In the genomic region with DNA sequence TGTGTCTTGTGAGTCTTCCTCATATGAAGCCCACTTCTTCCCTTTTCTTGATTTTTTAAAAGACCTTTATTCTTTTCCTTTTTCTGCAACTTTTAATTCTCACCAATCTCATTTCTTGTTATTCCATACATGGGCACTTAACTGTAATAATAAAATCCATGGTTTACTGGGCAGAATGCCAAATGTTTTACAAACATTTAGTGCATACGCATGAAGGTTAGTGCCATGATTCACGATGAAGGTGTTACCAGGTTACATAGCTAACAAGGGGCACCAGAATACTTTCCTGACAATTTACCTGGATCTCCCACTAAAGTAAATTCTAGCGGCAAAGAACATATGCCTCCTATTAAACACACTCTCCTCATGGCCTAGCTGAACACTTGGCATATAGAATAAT, we compare ENCODE assay signal across 17 cellular contexts.
"Had no signal": no experiment of that assay in that cellular context is flagged by ENCODE, and none has a peak within 500 bp of the region (broad histone marks: within the 10 kb centered on the region; RNA-seq: fewer than 3 reads in every experiment).

No MANE protein-coding gene starts in this region.

- H3K27ac ChIP-seq: esophagus muscularis mucosa, hepatocyte, right lobe of liver, spleen, stomach, testis, upper lobe of left lung had no signal

- H3K4me1 ChIP-seq: testis, upper lobe of left lung had no signal

- FAIRE-seq: keratinocyte had no signal

- DNase-seq: activated CD4-positive, alpha-beta memory T cell treated with anti-CD3 and anti-CD28 coated beads, Interleukin-2, amount 10 ng/mL, durations not matched to agents 7 days and 5 days; activated CD4-positive, alpha-beta T cell treated with anti-CD3 and anti-CD28 coated beads for 36 hours; activated effector memory CD4-positive, alpha-beta T cell treated with Interleukin-2 at 50 U/mL for 16 hours; activated T-cell treated with anti-CD3 and anti-CD28 coated beads, Interleukin-2, amount 50 U/mL, for 24 hours; left ventricle myocardium superior; mesendoderm; nucleus accumbens; posterior cingulate gyrus; right lobe of liver; spleen; stomach; T-helper 2 cell; testis; upper lobe of left lung had no signal

- H3K9me3 ChIP-seq: esophagus muscularis mucosa, right lobe of liver, spleen, stomach, testis, upper lobe of left lung had no signal

- H3K4me3 ChIP-seq: esophagus muscularis mucosa, hepatocyte, right lobe of liver, spleen, stomach, testis, upper lobe of left lung had no signal

- H3K27me3 ChIP-seq: esophagus muscularis mucosa, hepatocyte, right lobe of liver, spleen, stomach, testis, upper lobe of left lung had no signal
